9 cellular contexts compared by ENCODE assay signal in genomic region chr14:30214456-30215090, GRCh38.
DNase-seq lines count a peak whose midpoint lies in the region; ATAC-seq and TF ChIP-seq lines count a peak whose summit lies in the region.
"Had no signal": no experiment of that assay in that cellular context is flagged by ENCODE, and none has a peak within 500 bp of the region (broad histone marks: within the 10 kb centered on the region; RNA-seq: fewer than 3 reads in every experiment).

No MANE protein-coding gene starts in this region.

- ATAC-seq in PC-3 = peak; percentile 79
- no peak for ATAC-seq in GM18498 (IDR thresholded peaks at IDR 0.05; ENCODE audit: unreplicated experiment)
- ATAC-seq in GM21367 (IDR thresholded peaks at IDR 0.05; ENCODE audit: unreplicated experiment) = no peak

- no peaks in the 10 kb centered on the region for H4K20me1 ChIP-seq in Karpas-422 (ENCODE audit: insufficient read depth, low read depth, low read length)
- no peaks in the 10 kb centered on the region for H4K20me1 ChIP-seq in PC-3 (ENCODE audit: low read length)

- H3K4me1 ChIP-seq in Karpas-422 (ENCODE audit: low read length) = no peaks in the 10 kb centered on the region
- H3K4me1 ChIP-seq in PC-3 (ENCODE audit: insufficient read depth, low read length) = no peaks in the 10 kb centered on the region

- H2AFZ ChIP-seq in Karpas-422 (ENCODE audit: low read length) (no peak overlapping the region), PC-3 (ENCODE audit: low read length) (no peak overlapping the region)

- POLR2A ChIA-PET in PC-3 (lab: Charles Lee; ENCODE audit: unreplicated experiment) = interaction anchor here (0.5 kb wide), 1 partner anchor 245 kb away, joined by 5 read pairs; no protein-coding TSS in a partner anchor

- no TSS peak for BruUV-seq in PC-3 (replicated peaks; lab: Mats Ljungman, UMichigan)

- H3K9ac ChIP-seq in Karpas-422 (ENCODE audit: low read length) (no peak overlapping the region), PC-3 (ENCODE audit: low read length) (no peak overlapping the region)

- H3K27ac ChIP-seq in Karpas-422 (ENCODE audit: low read length) (no peak overlapping the region), PC-3 (ENCODE audit: low read length) (no peak overlapping the region)

- CTCF ChIA-PET in PC-3 (lab: Charles Lee) = interaction anchor here (0.5 to 1.2 kb wide), 6 partner anchors 9 to 1457 kb away, joined by 3 to 13 read pairs (median 4); no protein-coding TSS in a partner anchor

- H3K79me2 ChIP-seq in Karpas-422 (ENCODE audit: low read length) (no peaks in the 10 kb centered on the region), PC-3 (ENCODE audit: low read length) (no peaks in the 10 kb centered on the region)

- no peak overlapping the region for H3K27ac Mint-ChIP-seq in endothelial cell (ENCODE audit: unreplicated experiment)
- H3K27ac Mint-ChIP-seq: CD4-positive, CD25-positive, alpha-beta regulatory T cell had no signal

- H3K36me3 ChIP-seq in Karpas-422 (ENCODE audit: insufficient read depth, low read length) = no peaks in the 10 kb centered on the region
- no peaks in the 10 kb centered on the region for H3K36me3 ChIP-seq in PC-3 (ENCODE audit: low read depth, low read length)

- H3K36me3 Mint-ChIP-seq in endothelial cell (ENCODE audit: low read depth, unreplicated experiment) = no peaks in the 10 kb centered on the region
- H3K36me3 Mint-ChIP-seq: CD4-positive, CD25-positive, alpha-beta regulatory T cell had no signal

- H3K4me1 Mint-ChIP-seq in endothelial cell (ENCODE audit: unreplicated experiment) = no peaks in the 10 kb centered on the region
- H3K4me1 Mint-ChIP-seq: CD4-positive, CD25-positive, alpha-beta regulatory T cell had no signal

- H3K27me3 Mint-ChIP-seq in endothelial cell (ENCODE audit: unreplicated experiment) = no peaks in the 10 kb centered on the region
- H3K27me3 Mint-ChIP-seq: CD4-positive, CD25-positive, alpha-beta regulatory T cell had no signal

- H3K9me2 ChIP-seq in Karpas-422 (replicated peaks; ENCODE audit: insufficient read depth, low read length) = no peaks in the 10 kb centered on the region
- no peaks in the 10 kb centered on the region for H3K9me2 ChIP-seq in PC-3 (replicated peaks; ENCODE audit: low read length)

- no peaks in the 10 kb centered on the region for H3K27me3 ChIP-seq in Karpas-422 (ENCODE audit: low read length)
- H3K27me3 ChIP-seq in PC-3 (ENCODE audit: low read length) = no peaks in the 10 kb centered on the region

- H3K4me2 ChIP-seq in Karpas-422 (ENCODE audit: low read depth, low read length, poor library complexity, severe bottlenecking) = no peak overlapping the region
- no peak overlapping the region for H3K4me2 ChIP-seq in PC-3 (ENCODE audit: low read length)

- H3K9me3 ChIP-seq in Karpas-422 (ENCODE audit: low read length) (no peaks in the 10 kb centered on the region), PC-3 (ENCODE audit: low read length) (no peaks in the 10 kb centered on the region)

- H3K4me3 Mint-ChIP-seq in endothelial cell (ENCODE audit: unreplicated experiment) = no peak overlapping the region
- H3K4me3 Mint-ChIP-seq: CD4-positive, CD25-positive, alpha-beta regulatory T cell had no signal

- H3K4me3 ChIP-seq in Karpas-422 (ENCODE audit: low read length) (no peak overlapping the region), PC-3 (ENCODE audit: low read length) (no peak overlapping the region)

- H3F3A ChIP-seq in PC-3 (ENCODE audit: low read length, unreplicated experiment) = no peaks in the 10 kb centered on the region

- TF ChIP-seq CTCF in PC-3 (conservative IDR thresholded peaks at IDR 0.05; ENCODE audit: low read depth, low read length) = peak; percentile 89
- peak; percentile 36 for TF ChIP-seq CTCF in endothelial cell (IDR thresholded peaks at IDR 0.05; ENCODE audit: unreplicated experiment)

- intact Hi-C loops in PC-3 (cut with micrococcal nuclease) = loop anchor here (1.0 to 10.0 kb wide), 4 partner anchors 209 to 1458 kb away; partner anchors contain the start of gene PRKD1

- DNase-seq in NOMO-1 treated with DMSO at 0.1 percent for 48 hours (lab: John Stamatoyannopoulos, UW; ENCODE audit: unreplicated experiment) = peak; percentile 46
- no peak for DNase-seq in NOMO-1 treated with dmso at 0.1 percent for 144 hours (lab: John Stamatoyannopoulos, UW; ENCODE audit: unreplicated experiment)
- DNase-seq in Karpas-422 = peak; percentile 86
- peak; percentile 74 for DNase-seq in PC-3
- peak; percentile 20 for DNase-seq in endothelial cell (ENCODE audit: low spot score)
- DNase-seq in myocyte (ENCODE audit: low read depth) = peak; percentile 68

- H3K9me3 Mint-ChIP-seq in endothelial cell (ENCODE audit: unreplicated experiment) = no peaks in the 10 kb centered on the region
